Comparison of ENCODE assay signal across 16 cellular contexts in the genomic region with DNA sequence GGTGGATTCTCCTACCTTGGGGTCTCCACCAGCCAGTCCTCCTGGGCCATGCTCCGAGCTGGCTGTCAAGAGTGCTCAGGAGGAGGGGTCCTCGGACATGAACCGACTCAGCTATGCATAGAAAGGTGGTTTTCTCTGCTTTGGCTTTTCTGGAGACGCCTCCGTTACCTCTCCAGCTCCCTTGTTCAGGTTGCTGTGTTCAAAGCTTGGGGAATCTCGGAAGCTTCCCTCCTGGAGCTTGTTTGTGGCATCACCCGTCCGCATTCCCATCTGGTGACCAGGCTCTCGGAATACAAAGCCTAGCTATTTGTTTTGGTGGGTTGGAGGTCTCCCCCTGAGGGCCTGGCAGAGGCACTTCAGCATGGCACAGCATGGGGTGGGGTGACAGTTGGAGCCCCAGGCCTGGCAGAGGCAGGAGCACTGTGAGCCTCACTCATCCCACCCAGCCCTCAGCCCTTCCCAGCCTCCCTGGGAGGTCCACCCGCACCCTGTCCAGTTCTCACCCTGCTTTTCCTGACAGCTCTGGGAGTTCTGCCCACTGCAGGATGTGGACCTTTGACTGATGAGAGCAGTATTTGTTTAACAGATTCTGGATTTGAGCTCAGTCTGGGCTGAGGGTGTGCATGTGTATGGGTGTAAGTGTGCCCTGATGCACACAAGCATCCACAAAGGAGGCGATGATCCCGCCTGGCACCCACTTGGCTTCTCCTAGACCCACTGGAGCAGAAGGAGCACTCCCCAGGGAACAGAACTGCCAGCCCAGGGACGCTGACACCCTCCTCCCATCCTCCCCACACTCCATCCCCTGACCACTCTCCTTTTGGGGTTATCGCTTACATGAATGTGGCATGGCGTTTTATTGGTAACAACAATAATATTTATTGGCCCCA.
A peak's percentile ranks its signal among the peaks of the same experiment; 100 is the strongest.
DNase-seq lines count a peak whose midpoint lies in the region; ATAC-seq and TF ChIP-seq lines count a peak whose summit lies in the region.
"Had no signal": no experiment of that assay in that cellular context is flagged by ENCODE, and none has a peak within 500 bp of the region (broad histone marks: within the 10 kb centered on the region; RNA-seq: fewer than 3 reads in every experiment).

No MANE protein-coding gene starts in this region.

- no peaks in the 10 kb centered on the region for H3K4me1 Mint-ChIP-seq in activated CD4-positive, alpha-beta memory T cell treated with anti-CD3 and anti-CD28 coated beads, Interleukin-2, amount 10 ng/mL, durations not matched to agents 7 days and 5 days
- H3K4me1 Mint-ChIP-seq: activated naive CD4-positive, alpha-beta T cell treated with anti-CD3 and anti-CD28 coated beads, Interleukin-2, amount 10 ng/mL, durations not matched to agents 7 days and 5 days; immature natural killer cell had no signal

- H3K4me3 ChIP-seq in BLaER1, result no peak overlapping the region
- no peak overlapping the region for H3K4me3 ChIP-seq in IMR-90 (ENCODE audit: insufficient read depth, low read depth, low read length)
- H3K4me3 ChIP-seq in coronary artery, result no peak overlapping the region
- no peak overlapping the region for H3K4me3 ChIP-seq in osteoblast (ENCODE audit: insufficient read depth, low read length)
- H3K4me3 ChIP-seq: gastroesophageal sphincter, GM12878, thoracic aorta had no signal

- H3K18ac ChIP-seq in IMR-90 (ENCODE audit: low read depth, low read length), result no peak overlapping the region

- no peak overlapping the region for H3K14ac ChIP-seq in IMR-90 (replicated peaks; ENCODE audit: low read depth, low read length)

- peak overlapping the region; percentile 21; the same call in 1 of the 2 replicates for H3K4ac ChIP-seq in IMR-90 (ENCODE audit: low read depth, low read length)

- peaks cover 36% of the 10 kb centered on the region for H3K4me1 ChIP-seq in BLaER1
- H3K4me1 ChIP-seq in IMR-90 (ENCODE audit: control insufficient read depth, insufficient read depth, low read length), result peaks cover 10% of the 10 kb centered on the region
- peaks cover 13% of the 10 kb centered on the region for H3K4me1 ChIP-seq in osteoblast (ENCODE audit: insufficient read depth, low read length)

- H3K79me2 ChIP-seq in osteoblast (ENCODE audit: insufficient read depth, low read length), result no peaks in the 10 kb centered on the region

- CTCF ChIA-PET in IMR-90 (lab: Yijun Ruan, JAX), result no interaction called here
- CTCF ChIA-PET in activated CD4-positive, alpha-beta memory T cell treated with anti-CD3 and anti-CD28 coated beads, Interleukin-2, amount 10 ng/mL, durations not matched to agents 7 days and 5 days (lab: Charles Lee), result no interaction called here

- H2BK5ac ChIP-seq in IMR-90 (ENCODE audit: low read depth, low read length, poor library complexity, severe bottlenecking), result no peak overlapping the region

- peak overlapping the region; percentile 50; the same call in 1 of the 2 replicates for H2BK20ac ChIP-seq in IMR-90 (ENCODE audit: low read depth, low read length)

- H4K8ac ChIP-seq in IMR-90 (ENCODE audit: low read depth in 2 of 2, low read length in 2 of 2), result no peak overlapping the region

- no peaks in the 10 kb centered on the region for H3K27me3 ChIP-seq in BLaER1
- H3K27me3 ChIP-seq in IMR-90 (ENCODE audit: control insufficient read depth, insufficient read depth, low read length), result no peaks in the 10 kb centered on the region; the same call in 1 of the 2 replicates
- peaks cover 4% of the 10 kb centered on the region for H3K27me3 ChIP-seq in osteoblast (ENCODE audit: insufficient read depth, low read length)
- H3K27me3 ChIP-seq: gastroesophageal sphincter had no signal

- H3K36me3 Mint-ChIP-seq in activated CD4-positive, alpha-beta memory T cell treated with anti-CD3 and anti-CD28 coated beads, Interleukin-2, amount 10 ng/mL, durations not matched to agents 7 days and 5 days (ENCODE audit: low read depth), result no peaks in the 10 kb centered on the region
- H3K36me3 Mint-ChIP-seq: activated naive CD4-positive, alpha-beta T cell treated with anti-CD3 and anti-CD28 coated beads, Interleukin-2, amount 10 ng/mL, durations not matched to agents 7 days and 5 days; immature natural killer cell had no signal

- no peak overlapping the region for H3K56ac ChIP-seq in IMR-90 (ENCODE audit: extremely low read depth, insufficient read depth, low read length)

- in situ Hi-C loops in IMR-90 (cut with MboI; ENCODE audit: low sequenced_read_pairs), result no loop called here

- H3K9me3 ChIP-seq in BLaER1, result peaks cover 36% of the 10 kb centered on the region
- no peaks in the 10 kb centered on the region; the same call in 1 of the 2 replicates for H3K9me3 ChIP-seq in IMR-90 (ENCODE audit: control insufficient read depth, insufficient read depth, low read length)
- H3K9me3 ChIP-seq in osteoblast (ENCODE audit: low read depth, low read length), result no peaks in the 10 kb centered on the region
- H3K9me3 ChIP-seq: thoracic aorta had no signal

- no peak overlapping the region for H3K23ac ChIP-seq in IMR-90 (ENCODE audit: low read depth, low read length)

- H3K4me3 Mint-ChIP-seq in activated CD4-positive, alpha-beta memory T cell treated with anti-CD3 and anti-CD28 coated beads, Interleukin-2, amount 10 ng/mL, durations not matched to agents 7 days and 5 days, result no peak overlapping the region
- H3K4me3 Mint-ChIP-seq: activated naive CD4-positive, alpha-beta T cell treated with anti-CD3 and anti-CD28 coated beads, Interleukin-2, amount 10 ng/mL, durations not matched to agents 7 days and 5 days; CD4-positive, alpha-beta T cell; immature natural killer cell; mesothelial cell of epicardium had no signal

- intact Hi-C loops in IMR-90 (cut with micrococcal nuclease), result no loop called here

- H3K4me2 ChIP-seq in BLaER1 (peak overlapping the region; percentile 18; the same call in 1 of the 2 replicates), IMR-90 (ENCODE audit: low read depth, low read length) (peak overlapping the region; percentile 18; the same call in 1 of the 2 replicates), osteoblast (ENCODE audit: insufficient read depth, low read length) (no peak overlapping the region)

- H2BK120ac ChIP-seq in IMR-90 (ENCODE audit: low read depth, low read length), result peak overlapping the region; percentile 19

- H2AK9ac ChIP-seq in IMR-90 (replicated peaks; ENCODE audit: low read depth, low read length, poor library complexity), result peak overlapping the region; percentile 62

- TF ChIP-seq POLR2A in IMR-90 (IDR thresholded peaks at IDR 0.05; ENCODE audit: low read depth, low read length), result no peak

- peaks cover 27% of the 10 kb centered on the region for H3K27me3 Mint-ChIP-seq in activated CD4-positive, alpha-beta memory T cell treated with anti-CD3 and anti-CD28 coated beads, Interleukin-2, amount 10 ng/mL, durations not matched to agents 7 days and 5 days
- H3K27me3 Mint-ChIP-seq: CD4-positive, alpha-beta T cell had no signal

- H2AFZ ChIP-seq in IMR-90 (replicated peaks; ENCODE audit: low read length, poor library complexity) (peak overlapping the region; percentile 73), osteoblast (ENCODE audit: low read length) (no peak overlapping the region)

- no peaks in the 10 kb centered on the region for H3K9me3 Mint-ChIP-seq in activated CD4-positive, alpha-beta memory T cell treated with anti-CD3 and anti-CD28 coated beads, Interleukin-2, amount 10 ng/mL, durations not matched to agents 7 days and 5 days
- H3K9me3 Mint-ChIP-seq: activated naive CD4-positive, alpha-beta T cell treated with anti-CD3 and anti-CD28 coated beads, Interleukin-2, amount 10 ng/mL, durations not matched to agents 7 days and 5 days had no signal

- no peaks in the 10 kb centered on the region for H3K79me1 ChIP-seq in IMR-90 (ENCODE audit: low read depth in 1 of 2, low read length in 2 of 2)

- H4K5ac ChIP-seq in IMR-90 (ENCODE audit: low read depth, low read length), result no peak overlapping the region

- peaks cover 8% of the 10 kb centered on the region; the same call in 1 of the 2 replicates for H3K9me1 ChIP-seq in IMR-90 (ENCODE audit: insufficient read depth, low read length)

- TF ChIP-seq CTCF in IMR-90 (conservative IDR thresholded peaks at IDR 0.05; ENCODE audit: low read depth, low read length) (no peak), coronary artery (IDR thresholded peaks at IDR 0.05) (no peak), osteoblast (IDR thresholded peaks at IDR 0.05; ENCODE audit: extremely low read depth, low read depth, low read length) (no peak)

- ATAC-seq in IMR-90 (ENCODE audit: low read depth) (peak; percentile 45), HG03045 (IDR thresholded peaks at IDR 0.05; ENCODE audit: unreplicated experiment) (no peak)
- ATAC-seq: gastroesophageal sphincter, GM12878 had no signal

- no peak overlapping the region for H3K9ac ChIP-seq in BLaER1
- no peak overlapping the region for H3K9ac ChIP-seq in IMR-90 (ENCODE audit: low read depth, low read length)

- peak overlapping the region; percentile 28; the same call in 1 of the 2 replicates for H2AK5ac ChIP-seq in IMR-90 (ENCODE audit: low read depth, low read length)

- H3K27ac ChIP-seq in BLaER1 (no peak overlapping the region), IMR-90 (ENCODE audit: insufficient read depth, low read length) (no peak overlapping the region), coronary artery (no peak overlapping the region), osteoblast (ENCODE audit: low read depth, low read length) (no peak overlapping the region)
- H3K27ac ChIP-seq: gastroesophageal sphincter, thoracic aorta had no signal

- 55% methylated on average over 4 of the region's 15 CpGs; no CpG with 5 or more reads in 1 of the 2 experiments for WGBS in IMR-90 (ENCODE audit: extremely low coverage in 2 of 2, insufficient read length in 1 of 2), 2 experiments

- BruUV-seq in IMR-90 (replicated peaks; lab: Mats Ljungman, UMichigan), result no TSS peak

- H3K27ac Mint-ChIP-seq in activated CD4-positive, alpha-beta memory T cell treated with anti-CD3 and anti-CD28 coated beads, Interleukin-2, amount 10 ng/mL, durations not matched to agents 7 days and 5 days, result no peak overlapping the region
- H3K27ac Mint-ChIP-seq: activated naive CD4-positive, alpha-beta T cell treated with anti-CD3 and anti-CD28 coated beads, Interleukin-2, amount 10 ng/mL, durations not matched to agents 7 days and 5 days; CD4-positive, alpha-beta T cell; immature natural killer cell; mesothelial cell of epicardium had no signal

- H4K91ac ChIP-seq in IMR-90 (ENCODE audit: insufficient read depth, low read depth, low read length), result peak overlapping the region; percentile 17; the same call in 1 of the 2 replicates

- peak; percentile 21 for DNase-seq in IMR-90
- peak; percentile 58 for DNase-seq in coronary artery (ENCODE audit: low spot score)
- peak; percentile 62 for DNase-seq in osteoblast (ENCODE audit: insufficient read length, low spot score, missing footprints)
- no peak for DNase-seq in activated CD4-positive, alpha-beta memory T cell treated with anti-CD3 and anti-CD28 coated beads, Interleukin-2, amount 10 ng/mL, durations not matched to agents 7 days and 5 days
- DNase-seq in NCI-H526 (lab: John Stamatoyannopoulos, UW), result no peak
- DNase-seq in glomerular visceral epithelial cell (ENCODE audit: extremely low spot score), result no peak
- DNase-seq: immature natural killer cell, NCI-H2227 treated with DMSO at 0.1 percent for 48 hours had no signal

- POLR2A ChIA-PET in IMR-90 (lab: Charles Lee; ENCODE audit: unreplicated experiment), result interaction anchor here (1.3 kb wide), 1 partner anchor 13 kb away, joined by 5 read pairs; no protein-coding TSS in a partner anchor
- POLR2A ChIA-PET in activated CD4-positive, alpha-beta memory T cell treated with anti-CD3 and anti-CD28 coated beads, Interleukin-2, amount 10 ng/mL, durations not matched to agents 7 days and 5 days (lab: Charles Lee), result no interaction called here

- no peak overlapping the region for H2BK15ac ChIP-seq in IMR-90 (ENCODE audit: low read depth, low read length)

- TF ChIP-seq RAD21 in IMR-90 (IDR thresholded peaks at IDR 0.05; ENCODE audit: low read length), result no peak

- H3K36me3 ChIP-seq in BLaER1 (no peaks in the 10 kb centered on the region), IMR-90 (ENCODE audit: control insufficient read depth, insufficient read depth, low read length) (no peaks in the 10 kb centered on the region), osteoblast (ENCODE audit: insufficient read depth, low read length) (no peaks in the 10 kb centered on the region)
- H3K36me3 ChIP-seq: gastroesophageal sphincter, thoracic aorta had no signal

- H4K20me1 ChIP-seq in BLaER1 (no peaks in the 10 kb centered on the region), IMR-90 (ENCODE audit: insufficient read depth, low read length) (no peaks in the 10 kb centered on the region), osteoblast (ENCODE audit: insufficient read depth, low read length) (no peaks in the 10 kb centered on the region)

- dilution Hi-C loops in IMR-90 (cut with HindIII; ENCODE audit: low sequenced_read_pairs, unreplicated experiment), result no loop called here

Comparison
In these comparisons a context has a peak if more than half of its experiments do, and no peak if none do; other contexts are left out.
1. DNase-seq: peak in IMR-90 (single experiment), coronary artery (single experiment) and osteoblast (single experiment); none in activated CD4-positive, alpha-beta memory T cell treated with anti-CD3 and anti-CD28 coated beads, Interleukin-2, amount 10 ng/mL, durations not matched to agents 7 days and 5 days (single experiment), NCI-H526 (0 of 2) and glomerular visceral epithelial cell (single experiment).